In the genomic region with DNA sequence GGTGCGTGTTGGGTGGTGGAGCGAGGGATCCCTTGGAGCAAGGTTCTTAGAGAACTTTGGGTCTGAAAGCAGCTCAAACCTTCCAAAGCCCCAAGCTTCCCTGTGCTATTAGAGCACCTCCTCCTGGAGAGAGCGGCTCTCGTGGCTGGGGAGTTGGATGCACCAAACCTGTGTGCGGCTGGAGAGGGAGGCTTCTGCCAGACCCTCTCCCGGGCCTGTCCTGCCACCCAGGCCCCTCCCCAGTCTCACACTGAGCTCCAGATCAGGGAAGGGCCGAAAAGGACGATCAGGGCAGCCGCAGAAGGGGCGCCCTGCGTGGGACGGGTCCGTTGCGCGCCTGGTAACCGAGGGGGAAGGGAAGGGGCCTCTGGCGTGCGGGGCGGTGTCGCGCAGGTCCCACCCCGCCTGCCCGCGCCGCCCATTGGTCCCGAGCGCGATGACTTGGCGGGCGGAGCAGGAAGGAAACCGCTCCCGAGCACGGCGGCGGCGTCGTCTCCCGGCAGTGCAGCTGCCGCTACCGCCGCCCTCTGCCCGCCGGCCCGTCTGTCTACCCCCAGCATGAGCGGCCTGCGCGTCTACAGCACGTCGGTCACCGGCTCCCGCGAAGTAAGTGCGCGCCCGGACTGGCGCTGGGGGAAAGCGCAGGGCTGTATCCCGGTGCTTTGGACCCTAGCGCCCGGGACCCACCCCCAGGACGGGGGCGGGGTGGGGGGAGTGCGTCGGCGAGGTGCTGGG, we compare ENCODE assay signal across 8 cellular contexts. TPM values are rescaled to one million over a fixed set of nuclear protein-coding genes. Genes with fewer than 3 reads are reported as not detected.
DNase-seq lines count a peak whose midpoint lies in the region; ATAC-seq and TF ChIP-seq lines count a peak whose summit lies in the region.

A gene (plus strand): TSS at position 489 of the 735 bp plus-strand sequence. CDS start 70 bp downstream, at position 559.

- no peaks in the 10 kb centered on the region for H3K9me3 ChIP-seq in KOPT-K1 (ENCODE audit: insufficient read depth, low read length, poor library complexity, severe bottlenecking)
- H3K9me3 ChIP-seq in SJSA1 (replicated peaks) = no peaks in the 10 kb centered on the region
- no peaks in the 10 kb centered on the region for H3K9me3 ChIP-seq in neuron (ENCODE audit: low read length)
- no peaks in the 10 kb centered on the region for H3K9me3 ChIP-seq in subcutaneous abdominal adipose tissue (ENCODE audit: control insufficient read depth in 5 of 5, low read length in 5 of 5)

- H3K27me3 ChIP-seq in SJSA1 (replicated peaks) (no peaks in the 10 kb centered on the region), foreskin keratinocyte (no peaks in the 10 kb centered on the region), neuron (ENCODE audit: insufficient read depth, low read length) (no peaks in the 10 kb centered on the region), subcutaneous abdominal adipose tissue (ENCODE audit: control insufficient read depth in 5 of 5, insufficient read depth in 4 of 5, low read length in 5 of 5) (no peaks in the 10 kb centered on the region)

- H3K4me1 ChIP-seq in SJSA1 (replicated peaks) (peaks cover 82% of the 10 kb centered on the region), foreskin keratinocyte (peaks cover 42% of the 10 kb centered on the region), neuron (ENCODE audit: insufficient read depth, low read length) (peaks cover 28% of the 10 kb centered on the region), subcutaneous abdominal adipose tissue (ENCODE audit: control insufficient read depth in 5 of 5, insufficient read depth in 5 of 5, low read length in 5 of 5) (peaks cover 18 to 89% (median 77%) of the 10 kb centered on the region in 5 donors)

- TF ChIP-seq CTCF in foreskin keratinocyte (conservative IDR thresholded peaks at IDR 0.05) = peak; percentile 69

- peak within 1 kb of the TSS; percentile 64 for H2AFZ ChIP-seq in neuron (ENCODE audit: low read depth, low read length)

- peak within 1 kb of the TSS; percentile 73 to 83 (median 82) for H3K9ac ChIP-seq in subcutaneous abdominal adipose tissue (ENCODE audit: low read length in 5 of 5)

- H3K4me3 ChIP-seq in SJSA1 = peak within 1 kb of the TSS; percentile 65
- peak within 1 kb of the TSS; percentile 52 for H3K4me3 ChIP-seq in neuron (ENCODE audit: low read length)
- peak within 1 kb of the TSS; percentile 67 to 87 (median 80) for H3K4me3 ChIP-seq in subcutaneous abdominal adipose tissue (ENCODE audit: low read depth in 1 of 5, low read length in 5 of 5)

- H3K36me3 ChIP-seq in KOPT-K1 (ENCODE audit: insufficient read depth, low read length) (peaks cover 69% of the 10 kb centered on the region), SJSA1 (peaks cover 76% of the 10 kb centered on the region), neuron (ENCODE audit: insufficient read depth, low read length) (peaks cover 25% of the 10 kb centered on the region), subcutaneous abdominal adipose tissue (ENCODE audit: control insufficient read depth in 5 of 5, insufficient read depth in 5 of 5, low read length in 5 of 5) (peaks cover 0 to 22% (median 12%) of the 10 kb centered on the region in 5 donors)

- peak; percentile 96 for DNase-seq in DMS53 (lab: John Stamatoyannopoulos, UW)
- peak; percentile 79 to 84 for DNase-seq in SJSA1 (ENCODE audit: low read depth in 1 of 2, low spot score in 2 of 2)
- peak; percentile 69 for DNase-seq in activated gamma-delta T cell treated with anti-CD3 and anti-CD28 coated beads, Interleukin-2, amount 50 U/mL, for 16 hours (ENCODE audit: low read depth)
- peak; percentile 67 to 86 for DNase-seq in foreskin keratinocyte

- H3K27ac ChIP-seq in KOPT-K1 (ENCODE audit: low read depth, low read length, poor library complexity, severe bottlenecking) (peak within 1 kb of the TSS; percentile 73), SJSA1 (peak within 1 kb of the TSS; percentile 66), foreskin keratinocyte (peak within 1 kb of the TSS; percentile 98), subcutaneous abdominal adipose tissue (ENCODE audit: low read depth, low read length) (peak within 1 kb of the TSS; percentile 96)

- ATAC-seq in GM21529 (IDR thresholded peaks at IDR 0.05; ENCODE audit: unreplicated experiment) (peak; percentile 60), foreskin keratinocyte (peak; percentile 26)

RNA-seq across cellular contexts. Expression of the gene that starts here (rescaled TPM):
- total RNA-seq in SJSA1 (2014; rRNA removed; shearing (Covaris generic)) = 36.5 and 38.9 TPM in 2 replicates
- total RNA-seq in foreskin keratinocyte = 194 and 196 TPM in 2 replicates
- polyA plus RNA-seq in foreskin keratinocyte = 543 and 549 TPM in 2 replicates

Comparison
In these comparisons a context has a peak if more than half of its experiments do, and no peak if none do; other contexts are left out.
1. Peak in every context shown above with its lines: DNase-seq, ATAC-seq, H3K4me3 ChIP-seq and H3K27ac ChIP-seq.